8 cellular contexts compared by ENCODE assay signal in genomic region chr15:75903331-75904240, GRCh38. TPM values are rescaled to one million over a fixed set of nuclear protein-coding genes. Genes with fewer than 3 reads are reported as not detected.
DNase-seq lines count a peak whose midpoint lies in the region; ATAC-seq, FAIRE-seq and TF ChIP-seq lines count a peak whose summit lies in the region.

Gene FBXO22, plus strand, starts transcription at chr15:75903878. Its CDS starts 86 bp downstream, at chr15:75903964.

- ATAC-seq in HG03442 (IDR thresholded peaks at IDR 0.05; ENCODE audit: unreplicated experiment): peak; percentile 91
- ATAC-seq in left lobe of liver: peak; percentile 95

- peak; percentile 76 for FAIRE-seq in GM19239 (lab: Jason Lieb, UNC)

- POLR2A ChIA-PET in BJ (lab: Charles Lee): no interaction called here

- H3K36me3 ChIP-seq in BJ (ENCODE audit: control insufficient read depth, insufficient read depth, low read length): peaks cover 5% of the 10 kb centered on the region

- no peak for TF ChIP-seq CTCF in BJ (IDR thresholded peaks at IDR 0.05; ENCODE audit: insufficient read depth, low read depth, low read length)

- no peaks in the 10 kb centered on the region for H3K27me3 ChIP-seq in BJ (ENCODE audit: control insufficient read depth, insufficient read depth, low read length)

- peak; percentile 30 for DNase-seq in BJ (ENCODE audit: low read depth)
- DNase-seq in GM19239 (ENCODE audit: insufficient read length, low spot score): peak; percentile 70
- peak; percentile 39 for DNase-seq in NCI-H524 treated with DMSO at 0.1 percent for 48 hours (lab: John Stamatoyannopoulos, UW)
- DNase-seq in activated CD4-positive, alpha-beta T cell treated with anti-CD3 and anti-CD28 coated beads, Interleukin-2, amount 50 U/mL, for 1 hour: peak; percentile 87
- peak; percentile 79 for DNase-seq in dedifferentiated amniotic fluid mesenchymal stem cell (ENCODE audit: extremely low spot score)
- peak; percentile 94 for DNase-seq in left lobe of liver (ENCODE audit: low spot score)
- DNase-seq in stimulated activated CD4-positive, alpha-beta T cell treated with anti-CD3 and anti-CD28 coated beads, Interleukin-2, amount 100 ng/mL, for 24 hours: peak; percentile 91 to 93

- H3K4me3 ChIP-seq in BJ (ENCODE audit: low read depth, low read length): peak within 1 kb of the TSS; percentile 99

- CTCF ChIA-PET in BJ (lab: Yijun Ruan, JAX): interaction anchor here (0.7 to 2.1 kb wide), 4 partner anchors 11 to 235 kb away, joined by 3 to 7 read pairs (median 4); no protein-coding TSS in a partner anchor

RNA-seq across cellular contexts. Expression of gene FBXO22, which starts in this region (rescaled TPM):
- polyA plus RNA-seq in BJ (2011; rRNA removed): 31.8 and 51.6 TPM in 2 replicates
- 20.7 and 27.6 TPM in 2 replicates for polyA minus RNA-seq in BJ (2011; rRNA and poly(A)+ RNA removed)
- 30.6 TPM for total RNA-seq in left lobe of liver

Comparison
In these comparisons a context has a peak if more than half of its experiments do, and no peak if none do; other contexts are left out.
1. Peak in every context shown above with its lines: DNase-seq, ATAC-seq and H3K4me3 ChIP-seq.
2. DNase-seq: peak in every context shown above with its lines; median percentile 94 in left lobe of liver; 92 in stimulated activated CD4-positive, alpha-beta T cell treated with anti-CD3 and anti-CD28 coated beads, Interleukin-2, amount 100 ng/mL, for 24 hours; 87 in activated CD4-positive, alpha-beta T cell treated with anti-CD3 and anti-CD28 coated beads, Interleukin-2, amount 50 U/mL, for 1 hour; 79 in dedifferentiated amniotic fluid mesenchymal stem cell; 70 in GM19239; 39 in NCI-H524 treated with DMSO at 0.1 percent for 48 hours; 30 in BJ.